In the genomic region with DNA sequence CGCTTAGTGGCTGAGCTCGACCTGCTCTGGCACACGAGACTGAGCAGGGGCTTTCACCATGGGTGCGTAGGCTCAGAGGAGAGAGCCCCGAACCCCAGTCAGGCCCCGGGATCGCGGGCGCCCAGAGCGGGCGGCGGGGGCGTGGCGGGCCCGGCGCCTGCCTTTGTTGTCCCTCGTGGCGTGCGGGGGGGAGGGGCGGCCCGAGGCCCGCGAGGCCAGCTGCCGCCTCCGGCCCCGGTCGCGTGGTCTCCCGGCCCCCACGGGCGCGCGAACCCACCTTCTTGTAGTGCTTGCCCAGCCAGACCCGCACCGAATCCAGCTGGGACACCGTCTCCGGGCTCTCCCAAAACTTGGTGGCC, we compare ENCODE assay signal across 8 cellular contexts. TPM values are rescaled to one million over a fixed set of nuclear protein-coding genes. Genes with fewer than 3 reads are reported as not detected.
A peak's percentile ranks its signal among the peaks of the same experiment; 100 is the strongest.
DNase-seq lines count a peak whose midpoint lies in the region; ATAC-seq, FAIRE-seq and TF ChIP-seq lines count a peak whose summit lies in the region.

No MANE protein-coding gene starts in this region.

- peak overlapping the region; percentile 92 for H3K4me2 ChIP-seq in astrocyte (ENCODE audit: low read length)

- no peaks in the 10 kb centered on the region for H3K9me3 Mint-ChIP-seq in astrocyte (ENCODE audit: unreplicated experiment)

- FAIRE-seq in astrocyte (lab: Jason Lieb, UNC) = no peak

- H4K20me1 ChIP-seq in astrocyte (ENCODE audit: insufficient read depth, low read length) = peaks cover 33% of the 10 kb centered on the region

- peak overlapping the region; percentile 99 for H3K4me3 Mint-ChIP-seq in astrocyte (ENCODE audit: unreplicated experiment)

- H3K4me1 ChIP-seq in astrocyte (ENCODE audit: insufficient read depth, low read length) = peaks cover 12% of the 10 kb centered on the region
- peaks cover 6% of the 10 kb centered on the region for H3K4me1 ChIP-seq in iPS-15b (ENCODE audit: control insufficient read depth, insufficient read depth, low read length)

- no peaks in the 10 kb centered on the region for H3K36me3 ChIP-seq in astrocyte (ENCODE audit: insufficient read depth, low read length)
- H3K36me3 ChIP-seq in iPS-15b (ENCODE audit: control insufficient read depth, insufficient read depth, low read length) = peaks cover 5% of the 10 kb centered on the region

- DNase-seq in T follicular helper cell (ENCODE audit: low read depth) (peak; percentile 49), astrocyte (ENCODE audit: low read depth) (peak; percentile 33), islet precursor cell (no peak)

- H3K9me3 ChIP-seq in astrocyte (ENCODE audit: insufficient read depth, low read depth, low read length) (no peaks in the 10 kb centered on the region), iPS-15b (ENCODE audit: control insufficient read depth, insufficient read depth, low read length) (no peaks in the 10 kb centered on the region)

- ATAC-seq in GM18517 (IDR thresholded peaks at IDR 0.05; ENCODE audit: unreplicated experiment) = peak; percentile 15
- ATAC-seq in HG03108 (IDR thresholded peaks at IDR 0.05; ENCODE audit: unreplicated experiment) = peak; percentile 24

- peaks cover 2% of the 10 kb centered on the region for H3K36me3 Mint-ChIP-seq in astrocyte (ENCODE audit: low read depth, unreplicated experiment)

- no peak for TF ChIP-seq CTCF in 22Rv1 (IDR thresholded peaks at IDR 0.05)
- TF ChIP-seq CTCF in astrocyte (IDR thresholded peaks at IDR 0.05; ENCODE audit: insufficient read depth, low read depth, low read length) = no peak

- peaks cover 51% of the 10 kb centered on the region for H3K79me2 ChIP-seq in astrocyte (ENCODE audit: insufficient read depth, low read length)

- H3K27me3 ChIP-seq in astrocyte (ENCODE audit: insufficient read depth, low read length) = no peaks in the 10 kb centered on the region
- H3K27me3 ChIP-seq in iPS-15b (ENCODE audit: control insufficient read depth, insufficient read depth, low read length) = no peaks in the 10 kb centered on the region

- no peaks in the 10 kb centered on the region for H3K27me3 Mint-ChIP-seq in astrocyte (ENCODE audit: low read depth, unreplicated experiment)

- peaks cover 7% of the 10 kb centered on the region for H3K4me1 Mint-ChIP-seq in astrocyte (ENCODE audit: low read depth, unreplicated experiment)

- H3K4me3 ChIP-seq in astrocyte (ENCODE audit: insufficient read depth, low read depth, low read length) (peak overlapping the region; percentile 99), iPS-15b (ENCODE audit: low read depth, low read length) (peak overlapping the region; percentile 89), skin epidermis (peak overlapping the region; percentile 78 to 94 (median 90))

- H3K27ac Mint-ChIP-seq in astrocyte (ENCODE audit: unreplicated experiment) = peak overlapping the region; percentile 85

- H3K9ac ChIP-seq in astrocyte (ENCODE audit: low read length) (peak overlapping the region; percentile 95), iPS-15b (ENCODE audit: low read depth, low read length) (peak overlapping the region; percentile 75)

- H3K27ac ChIP-seq in 22Rv1 (peak overlapping the region; percentile 91), astrocyte (ENCODE audit: low read depth, low read length) (peak overlapping the region; percentile 92), skin epidermis (peak overlapping the region; percentile 89 to 99 (median 97))

- H2AFZ ChIP-seq in astrocyte (ENCODE audit: low read depth, low read length) = peak overlapping the region; percentile 76

RNA-seq across cellular contexts. Expression of gene SMARCC1, which starts 0.4 kb away (rescaled TPM):
- total RNA-seq in astrocyte = 131 and 146 TPM in 2 replicates

RNA-seq across cellular contexts. Expression of gene DHX30, which starts 21.6 kb away (rescaled TPM):
- 50.0 and 50.5 TPM in 2 replicates for total RNA-seq in astrocyte
